ENCODE assay signal across 15 cellular contexts in genomic region chr15:86384191-86384590, GRCh38.
"Had no signal": no experiment of that assay in that cellular context is flagged by ENCODE, and none has a peak within 500 bp of the region (broad histone marks: within the 10 kb centered on the region; RNA-seq: fewer than 3 reads in every experiment).

No MANE protein-coding gene starts in this region.

- H3K27ac ChIP-seq: dorsolateral prefrontal cortex, lower lobe of right lung, tibial artery had no signal

- ATAC-seq: activated CD8-positive, alpha-beta T cell treated with anti-CD3 and anti-CD28 coated beads for 36 hours; left colon; lower lobe of right lung; stimulated activated naive CD8-positive, alpha-beta T cell treated with anti-CD3 and anti-CD28 coated beads, Interleukin-15, Interleukin-2, amounts not matched to agents 100 U/mL and 50 U/mL, for 24 hours had no signal

- H3K27me3 ChIP-seq: tibial artery had no signal

- DNase-seq: activated CD4-positive, alpha-beta T cell treated with anti-CD3 and anti-CD28 coated beads, Interleukin-2, amount 10 ng/mL, durations not matched to agents 24 days and 14 days; activated CD8-positive, alpha-beta T cell treated with anti-CD3 and anti-CD28 coated beads for 36 hours; activated naive CD4-positive, alpha-beta T cell treated with anti-CD3 and anti-CD28 coated beads for 36 hours; activated T-cell treated with anti-CD3 and anti-CD28 coated beads, Interleukin-2, amount 50 U/mL, for 1 hour; central memory CD4-positive, alpha-beta T cell; dorsolateral prefrontal cortex; foreskin fibroblast; hypothalamus; islet precursor cell; left colon; lower lobe of right lung; nephron progenitor cell; stimulated activated naive CD8-positive, alpha-beta T cell treated with anti-CD3 and anti-CD28 coated beads, Interleukin-15, Interleukin-2, amounts not matched to agents 100 U/mL and 50 U/mL, for 24 hours; substantia nigra; tibial artery had no signal

- H3K4me1 ChIP-seq: lower lobe of right lung, tibial artery had no signal

- H3K9me3 ChIP-seq: lower lobe of right lung, tibial artery had no signal

- H3K36me3 ChIP-seq: lower lobe of right lung, tibial artery had no signal

- H3K4me3 ChIP-seq: dorsolateral prefrontal cortex, lower lobe of right lung, tibial artery had no signal
